23 cellular contexts compared by ENCODE assay signal in the genomic region with DNA sequence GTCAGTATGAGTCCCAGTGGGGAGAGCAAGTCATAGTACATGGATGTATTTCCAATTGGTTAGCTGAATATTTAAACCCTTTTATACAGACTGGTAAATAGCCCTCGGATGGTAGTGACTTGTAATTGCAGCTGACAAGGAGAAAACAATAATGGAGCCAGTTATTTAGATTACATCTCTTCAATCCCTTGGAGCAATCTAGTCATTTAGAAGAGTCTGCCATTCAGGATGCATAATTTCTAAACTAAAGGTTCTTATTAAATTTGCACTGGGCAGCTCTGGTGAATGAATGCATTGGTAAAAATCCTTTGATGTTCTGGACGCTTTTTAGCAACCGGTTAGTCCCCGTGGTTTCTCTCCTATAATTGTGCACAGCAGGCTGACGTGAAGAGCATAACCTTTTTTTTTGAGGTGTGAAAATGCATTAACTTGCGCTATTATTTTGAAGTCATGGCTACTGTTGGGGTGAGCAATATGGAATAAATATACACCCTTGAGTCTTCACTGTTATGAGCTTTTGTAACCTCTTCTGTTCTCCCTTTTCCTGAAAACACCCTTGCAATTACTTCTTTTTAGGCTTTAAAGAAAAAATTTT.
"Had no signal": no experiment of that assay in that cellular context is flagged by ENCODE, and none has a peak within 500 bp of the region (broad histone marks: within the 10 kb centered on the region; RNA-seq: fewer than 3 reads in every experiment).

No MANE protein-coding gene starts in this region.

- H3K27me3 ChIP-seq: adrenal gland, ascending aorta, esophagus muscularis mucosa, right lobe of liver, stomach, suprapubic skin, tibial nerve, uterus had no signal

- H3K27ac ChIP-seq: adrenal gland, ascending aorta, esophagus muscularis mucosa, left ventricle myocardium inferior, parathyroid adenoma, right lobe of liver, stomach, suprapubic skin, uterus had no signal

- H3K4me3 ChIP-seq: adrenal gland, ascending aorta, esophagus muscularis mucosa, left ventricle myocardium inferior, right lobe of liver, stomach, suprapubic skin, tibial nerve, uterus had no signal

- H3K9ac ChIP-seq: parathyroid adenoma had no signal

- H3K79me2 ChIP-seq: parathyroid adenoma had no signal

- H2AFZ ChIP-seq: parathyroid adenoma had no signal

- ATAC-seq: activated T-cell treated with anti-CD3 and anti-CD28 coated beads, Interleukin-2, amount 50 U/mL, for 4 hours; right lobe of liver; stimulated activated memory B cell treated with anti-CD40 and anti-IgM and Interleukin-4, amounts not matched to agents 10 μg/mL and 1 μg/mL and 100 μg/mL, for 72 hours; WTC11 had no signal

- H3K36me3 ChIP-seq: adrenal gland, ascending aorta, esophagus muscularis mucosa, left ventricle myocardium inferior, right lobe of liver, stomach, suprapubic skin, tibial nerve, uterus had no signal

- DNase-seq: activated CD8-positive, alpha-beta memory T cell treated with anti-CD3 and anti-CD28 coated beads, Interleukin-2, amount 50 U/mL, for 48 hours; activated naive CD4-positive, alpha-beta T cell; activated T-cell treated with anti-CD3 and anti-CD28 coated beads, Interleukin-2, amount 50 U/mL, for 4 hours; adrenal gland; central memory CD4-positive, alpha-beta T cell; effector memory CD4-positive, alpha-beta T cell; hippocampal formation; left ventricle myocardium inferior; midbrain; nucleus accumbens; right lobe of liver; small intestine; stimulated activated CD4-positive, alpha-beta T cell treated with anti-CD3 and anti-CD28 coated beads, Interleukin-2, amount 100 ng/mL, for 24 hours; stomach; T1000; uterus had no signal

- H3K9me3 ChIP-seq: adrenal gland, ascending aorta, esophagus muscularis mucosa, left ventricle myocardium inferior, right lobe of liver, stomach, suprapubic skin, tibial nerve, uterus had no signal
